8 cellular contexts compared by ENCODE assay signal in genomic region chr22:46674367-46674781, GRCh38. TPM values are rescaled to one million over a fixed set of nuclear protein-coding genes. Genes with fewer than 3 reads are reported as not detected.
DNase-seq lines count a peak whose midpoint lies in the region; ATAC-seq and TF ChIP-seq lines count a peak whose summit lies in the region.

No MANE protein-coding gene starts in this region.

- H3K4me2 ChIP-seq in osteoblast (ENCODE audit: insufficient read depth, low read length), result no peak overlapping the region
- no peak overlapping the region for H3K4me2 ChIP-seq in Karpas-422 (ENCODE audit: low read depth, low read length, poor library complexity, severe bottlenecking)

- TF ChIP-seq CTCF in lower leg skin (IDR thresholded peaks at IDR 0.05), result no peak
- TF ChIP-seq CTCF in osteoblast (IDR thresholded peaks at IDR 0.05; ENCODE audit: extremely low read depth, low read depth, low read length), result no peak
- TF ChIP-seq CTCF in Caco-2 (IDR thresholded peaks at IDR 0.05; ENCODE audit: insufficient read depth in 1 of 2, low read depth in 1 of 2, low read length in 1 of 2, severe bottlenecking in 1 of 2, unreplicated experiment in 1 of 2), result no peak

- H3K9me3 Mint-ChIP-seq in activated T-cell treated with anti-CD3 and anti-CD28 coated beads, Interleukin-2, amount 50 U/mL, for 4 hours, result no peaks in the 10 kb centered on the region
- H3K9me3 Mint-ChIP-seq in Caco-2 (ENCODE audit: unreplicated experiment), result no peaks in the 10 kb centered on the region

- H3K4me3 Mint-ChIP-seq in activated T-cell treated with anti-CD3 and anti-CD28 coated beads, Interleukin-2, amount 50 U/mL, for 4 hours, result peak overlapping the region; percentile 83
- no peak overlapping the region for H3K4me3 Mint-ChIP-seq in Caco-2 (ENCODE audit: unreplicated experiment)

- H3K36me3 Mint-ChIP-seq in activated T-cell treated with anti-CD3 and anti-CD28 coated beads, Interleukin-2, amount 50 U/mL, for 4 hours (ENCODE audit: insufficient read depth), result peaks cover 2% of the 10 kb centered on the region
- H3K36me3 Mint-ChIP-seq in Caco-2 (ENCODE audit: insufficient read depth, unreplicated experiment), result peaks cover 10% of the 10 kb centered on the region

- H4K20me1 ChIP-seq in osteoblast (ENCODE audit: insufficient read depth, low read length) (no peaks in the 10 kb centered on the region), Karpas-422 (ENCODE audit: insufficient read depth, low read depth, low read length) (no peaks in the 10 kb centered on the region)

- H3K27me3 ChIP-seq in osteoblast (ENCODE audit: insufficient read depth, low read length) (no peaks in the 10 kb centered on the region), Caco-2 (replicated peaks; ENCODE audit: control insufficient read depth, insufficient read depth, low read length) (no peaks in the 10 kb centered on the region), Karpas-422 (ENCODE audit: low read length) (no peaks in the 10 kb centered on the region)

- peaks cover 38% of the 10 kb centered on the region for H3K4me1 Mint-ChIP-seq in activated T-cell treated with anti-CD3 and anti-CD28 coated beads, Interleukin-2, amount 50 U/mL, for 4 hours (ENCODE audit: low read depth)
- H3K4me1 Mint-ChIP-seq in Caco-2 (ENCODE audit: low read depth, unreplicated experiment), result no peaks in the 10 kb centered on the region

- no peak overlapping the region for H3K9ac ChIP-seq in Karpas-422 (ENCODE audit: low read length)

- no peaks in the 10 kb centered on the region for H3K9me2 ChIP-seq in Karpas-422 (replicated peaks; ENCODE audit: insufficient read depth, low read length)

- H3K36me3 ChIP-seq in osteoblast (ENCODE audit: insufficient read depth, low read length) (no peaks in the 10 kb centered on the region), Caco-2 (ENCODE audit: control insufficient read depth, insufficient read depth, low read length) (no peaks in the 10 kb centered on the region), Karpas-422 (ENCODE audit: insufficient read depth, low read length) (no peaks in the 10 kb centered on the region)

- no peaks in the 10 kb centered on the region for H3K4me1 ChIP-seq in osteoblast (ENCODE audit: insufficient read depth, low read length)
- H3K4me1 ChIP-seq in Caco-2, result peaks cover 6% of the 10 kb centered on the region
- H3K4me1 ChIP-seq in Karpas-422 (ENCODE audit: low read length), result no peaks in the 10 kb centered on the region

- TF ChIP-seq POLR2A in lower leg skin (IDR thresholded peaks at IDR 0.05), result no peak

- no peaks in the 10 kb centered on the region for H3K9me3 ChIP-seq in osteoblast (ENCODE audit: low read depth, low read length)
- H3K9me3 ChIP-seq in Caco-2, result no peaks in the 10 kb centered on the region
- H3K9me3 ChIP-seq in Karpas-422 (ENCODE audit: low read length), result no peaks in the 10 kb centered on the region

- H3K27ac Mint-ChIP-seq in Caco-2 (ENCODE audit: unreplicated experiment), result no peak overlapping the region

- POLR2A ChIA-PET in Caco-2 (lab: Charles Lee), result no interaction called here

- H3K27me3 Mint-ChIP-seq in activated T-cell treated with anti-CD3 and anti-CD28 coated beads, Interleukin-2, amount 50 U/mL, for 4 hours (ENCODE audit: low read depth), result no peaks in the 10 kb centered on the region
- no peaks in the 10 kb centered on the region for H3K27me3 Mint-ChIP-seq in Caco-2 (ENCODE audit: insufficient read depth, unreplicated experiment)

- intact Hi-C loops in lower leg skin (cut with DNase I; ENCODE audit: low total_unique reads), result no loop called here
- intact Hi-C loops in Caco-2 (cut with micrococcal nuclease; ENCODE audit: unreplicated experiment), result no loop called here

- H3K79me2 ChIP-seq in osteoblast (ENCODE audit: insufficient read depth, low read length) (no peaks in the 10 kb centered on the region), Karpas-422 (ENCODE audit: low read length) (no peaks in the 10 kb centered on the region)

- WGBS in lower leg skin, 2 donors, result 57 to 77% methylated on average over 19 of the region's 19 CpGs

- H3K4me3 ChIP-seq in lower leg skin (ENCODE audit: low read depth, poor library complexity, severe bottlenecking) (no peak overlapping the region), osteoblast (ENCODE audit: insufficient read depth, low read length) (no peak overlapping the region), Caco-2 (ENCODE audit: low read depth, low read length) (no peak overlapping the region), Karpas-422 (ENCODE audit: low read length) (no peak overlapping the region)

- CTCF ChIA-PET in Caco-2 (lab: Charles Lee), result no interaction called here

- peak; percentile 97 for DNase-seq in activated T-cell treated with anti-CD3 and anti-CD28 coated beads, Interleukin-2, amount 50 U/mL, for 4 hours
- DNase-seq in lower leg skin (ENCODE audit: low spot score in 2 of 2) (peak; percentile 52 to 95), osteoblast (ENCODE audit: insufficient read length, low spot score, missing footprints) (no peak), Caco-2 (no peak), Karpas-422 (no peak)
- peak; percentile 92 to 93 for DNase-seq in stimulated activated CD8-positive, alpha-beta memory T cell treated with anti-CD3 and anti-CD28 coated beads, Interleukin-4, amount 100 ng/mL, for 4 hours (ENCODE audit: low read depth in 2 of 2, low spot score in 1 of 2)

- no peak overlapping the region for H2AFZ ChIP-seq in osteoblast (ENCODE audit: low read length)
- H2AFZ ChIP-seq in Karpas-422 (ENCODE audit: low read length), result no peak overlapping the region

- no TSS peak for BruUV-seq in Caco-2 (replicated peaks; lab: Mats Ljungman, UMichigan)

- ATAC-seq in HG03354 (IDR thresholded peaks at IDR 0.05; ENCODE audit: poor library complexity, severe bottlenecking, unreplicated experiment), result peak; percentile 57
- ATAC-seq in activated T-cell treated with anti-CD3 and anti-CD28 coated beads, Interleukin-2, amount 50 U/mL, for 4 hours, result peak; percentile 88
- ATAC-seq in HG02588 (IDR thresholded peaks at IDR 0.05; ENCODE audit: unreplicated experiment), result no peak

- H3K27ac ChIP-seq in osteoblast (ENCODE audit: low read depth, low read length) (no peak overlapping the region), Karpas-422 (ENCODE audit: low read length) (no peak overlapping the region)

RNA-seq across cellular contexts. Expression of gene GRAMD4, which starts 54.2 kb away (rescaled TPM):
- 10 to 100 TPM; 30.9 to 35.4 (median 33.0) TPM for total RNA-seq in activated T-cell treated with anti-CD3 and anti-CD28 coated beads, Interleukin-2, amount 50 U/mL, for 4 hours
- 100 to 1,000 TPM in 2 of 4 donors, 10 to 100 TPM in 2; 78.7 to 136 (median 117) TPM for total RNA-seq in lower leg skin
- 16.8 and 17.0 TPM in 2 replicates for total RNA-seq in osteoblast
- total RNA-seq in Caco-2 (2022), result 20.8 and 23.4 TPM in 2 replicates
- total RNA-seq in Karpas-422 (2014; rRNA removed; shearing (Covaris generic); ENCODE audit: low replicate concordance), result 29.0 and 43.1 TPM in 2 replicates

Comparison
In these comparisons a context has a peak if more than half of its experiments do, and no peak if none do; other contexts are left out.
1. DNase-seq: peak in activated T-cell treated with anti-CD3 and anti-CD28 coated beads, Interleukin-2, amount 50 U/mL, for 4 hours (single experiment), lower leg skin (2 of 2) and stimulated activated CD8-positive, alpha-beta memory T cell treated with anti-CD3 and anti-CD28 coated beads, Interleukin-4, amount 100 ng/mL, for 4 hours (2 of 2); none in osteoblast (single experiment), Caco-2 (0 of 2) and Karpas-422 (single experiment).